ENCODE assay signal across 1 cellular context in genomic region chr17:50626037-50626574, GRCh38.
A peak's percentile ranks its signal among the peaks of the same experiment; 100 is the strongest.
TF ChIP-seq lines count a peak whose summit lies in the region.

No MANE protein-coding gene starts in this region.

TF ChIP-seq in IMR-90, 13 proteins besides CTCF, POLR2A, EP300 and RAD21:
- TF ChIP-seq ELK1 (IDR thresholded peaks at IDR 0.05; ENCODE audit: borderline replicate concordance, low read depth, low read length), result no peak
- TF ChIP-seq SMC3 (IDR thresholded peaks at IDR 0.05; ENCODE audit: low read depth, low read length), result peak; percentile 92
- no peak for TF ChIP-seq FOS (IDR thresholded peaks at IDR 0.05; ENCODE audit: low read depth, low read length)
